ENCODE assay signal across 16 cellular contexts in the genomic region with DNA sequence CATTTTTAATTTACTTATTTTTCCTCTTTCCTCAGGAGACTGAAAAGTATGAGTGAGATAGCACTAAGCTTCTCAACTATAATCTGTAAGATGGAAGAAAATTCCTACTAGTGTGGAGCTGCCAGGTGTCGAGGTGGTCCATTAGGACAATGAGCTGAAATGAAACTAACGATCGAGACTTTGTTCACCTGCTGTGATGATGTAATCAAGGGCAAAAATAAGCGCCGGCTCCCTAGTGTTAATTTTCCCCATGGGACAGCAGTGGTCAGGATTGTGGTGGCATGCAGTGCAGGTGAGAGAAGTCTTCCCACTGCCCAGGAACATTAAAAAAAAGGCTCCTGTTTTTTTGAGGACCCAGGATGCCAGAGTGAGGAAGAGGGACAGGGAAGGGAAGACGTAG.
"Had no signal": no experiment of that assay in that cellular context is flagged by ENCODE, and none has a peak within 500 bp of the region (broad histone marks: within the 10 kb centered on the region; RNA-seq: fewer than 3 reads in every experiment).

No MANE protein-coding gene starts in this region.

- H3K9me3 ChIP-seq: prostate gland, transverse colon had no signal

- H3K27me3 ChIP-seq: foreskin keratinocyte, transverse colon had no signal

- H3K27ac ChIP-seq: foreskin keratinocyte, prostate gland, transverse colon had no signal

- DNase-seq: activated CD4-positive, alpha-beta T cell treated with anti-CD3 and anti-CD28 coated beads, Interleukin-2, amount 50 U/mL, for 1 hour; activated naive CD4-positive, alpha-beta T cell treated with Interleukin-2 at 50 U/mL for 16 hours; aorta; cortex of kidney; effector CD4-positive, alpha-beta T cell; foreskin keratinocyte; glutamatergic neuron; immature natural killer cell; right cardiac atrium; stimulated activated CD4-positive, alpha-beta T cell treated with anti-CD3 and anti-CD28 coated beads, Interleukin-4, amount 100 ng/mL, for 4 hours; stimulated activated CD8-positive, alpha-beta memory T cell treated with anti-CD3 and anti-CD28 coated beads, Interleukin-4, amount 100 ng/mL, for 48 hours; stimulated activated naive CD4-positive, alpha-beta T cell treated with Interleukin-2 at 50 U/mL for 16 hours; transverse colon had no signal

- H3K36me3 ChIP-seq: prostate gland, transverse colon had no signal

- H3K4me2 ChIP-seq: smooth muscle cell had no signal

- H3K4me1 ChIP-seq: foreskin keratinocyte, prostate gland, transverse colon had no signal

- H3K4me3 ChIP-seq: lung, prostate gland, smooth muscle cell, transverse colon had no signal

- ATAC-seq: foreskin keratinocyte, right cardiac atrium had no signal
